ENCODE assay signal across 1 cellular context in genomic region chr4:74114234-74114633, GRCh38.
TF ChIP-seq lines count a peak whose summit lies in the region.

No MANE protein-coding gene starts in this region.

TF ChIP-seq in SK-N-SH, 30 proteins besides CTCF, POLR2A, EP300 and RAD21 (continued from another document):
- TF ChIP-seq, protein P1, sequence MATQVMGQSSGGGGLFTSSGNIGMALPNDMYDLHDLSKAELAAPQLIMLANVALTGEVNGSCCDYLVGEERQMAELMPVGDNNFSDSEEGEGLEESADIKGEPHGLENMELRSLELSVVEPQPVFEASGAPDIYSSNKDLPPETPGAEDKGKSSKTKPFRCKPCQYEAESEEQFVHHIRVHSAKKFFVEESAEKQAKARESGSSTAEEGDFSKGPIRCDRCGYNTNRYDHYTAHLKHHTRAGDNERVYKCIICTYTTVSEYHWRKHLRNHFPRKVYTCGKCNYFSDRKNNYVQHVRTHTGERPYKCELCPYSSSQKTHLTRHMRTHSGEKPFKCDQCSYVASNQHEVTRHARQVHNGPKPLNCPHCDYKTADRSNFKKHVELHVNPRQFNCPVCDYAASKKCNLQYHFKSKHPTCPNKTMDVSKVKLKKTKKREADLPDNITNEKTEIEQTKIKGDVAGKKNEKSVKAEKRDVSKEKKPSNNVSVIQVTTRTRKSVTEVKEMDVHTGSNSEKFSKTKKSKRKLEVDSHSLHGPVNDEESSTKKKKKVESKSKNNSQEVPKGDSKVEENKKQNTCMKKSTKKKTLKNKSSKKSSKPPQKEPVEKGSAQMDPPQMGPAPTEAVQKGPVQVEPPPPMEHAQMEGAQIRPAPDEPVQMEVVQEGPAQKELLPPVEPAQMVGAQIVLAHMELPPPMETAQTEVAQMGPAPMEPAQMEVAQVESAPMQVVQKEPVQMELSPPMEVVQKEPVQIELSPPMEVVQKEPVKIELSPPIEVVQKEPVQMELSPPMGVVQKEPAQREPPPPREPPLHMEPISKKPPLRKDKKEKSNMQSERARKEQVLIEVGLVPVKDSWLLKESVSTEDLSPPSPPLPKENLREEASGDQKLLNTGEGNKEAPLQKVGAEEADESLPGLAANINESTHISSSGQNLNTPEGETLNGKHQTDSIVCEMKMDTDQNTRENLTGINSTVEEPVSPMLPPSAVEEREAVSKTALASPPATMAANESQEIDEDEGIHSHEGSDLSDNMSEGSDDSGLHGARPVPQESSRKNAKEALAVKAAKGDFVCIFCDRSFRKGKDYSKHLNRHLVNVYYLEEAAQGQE (IDR thresholded peaks at IDR 0.05; ENCODE audit: low read depth, low read length), result no peak
